8 cellular contexts compared by ENCODE assay signal in the genomic region with DNA sequence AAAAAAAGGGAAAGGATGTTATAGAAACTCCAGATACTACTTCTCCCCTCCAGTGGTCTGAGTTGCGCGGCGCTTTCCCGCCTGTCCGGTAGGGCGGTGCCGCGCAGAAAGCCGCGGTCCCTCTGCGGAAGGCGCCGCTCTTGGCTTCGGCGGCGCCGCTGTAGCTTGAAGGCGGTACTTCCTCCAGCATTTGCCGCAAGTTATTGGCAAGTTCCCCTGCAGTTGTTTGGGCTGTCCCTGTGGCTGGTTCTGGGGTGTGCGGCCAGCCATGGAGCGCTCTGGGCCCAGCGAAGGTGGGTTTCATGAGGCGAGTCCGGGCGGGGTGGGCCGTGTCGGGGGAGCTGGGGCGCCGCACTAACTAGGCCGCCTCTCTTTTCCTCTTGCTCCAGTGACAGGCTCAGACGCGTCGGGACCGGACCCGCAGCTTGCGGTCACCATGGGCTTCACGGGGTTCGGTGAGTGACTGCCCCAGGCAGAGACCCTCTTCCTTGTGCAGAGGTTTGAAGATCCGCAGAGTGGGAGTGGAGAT. TPM values are rescaled to one million over a fixed set of nuclear protein-coding genes. Genes with fewer than 3 reads are reported as not detected.
DNase-seq lines count a peak whose midpoint lies in the region; ATAC-seq, FAIRE-seq and TF ChIP-seq lines count a peak whose summit lies in the region.
"Not testable (repeated sequence)": the region's sequence is repeated elsewhere in the genome, so short reads cannot be mapped to it uniquely, and the experiment has no call there.

WDR70 (plus strand) TSS at position 219 of the 529 bp plus-strand sequence; CDS start at position 269, 50 bp downstream.

- H3K4me3 ChIP-seq in kidney (ENCODE audit: low read length in 2 of 2), result peak within 1 kb of the TSS; percentile 70 to 82

- H3K4me1 ChIP-seq in kidney (ENCODE audit: control insufficient read depth in 1 of 2, insufficient read depth in 1 of 2, low read depth in 1 of 2, low read length in 2 of 2), result not testable (repeated sequence)

- ATAC-seq in GM19025 (IDR thresholded peaks at IDR 0.05; ENCODE audit: low read depth, unreplicated experiment) (peak; percentile 98), HG03342 (IDR thresholded peaks at IDR 0.05; ENCODE audit: unreplicated experiment) (peak; percentile 98)
- peak; percentile 99 to 100 for ATAC-seq in activated CD4-positive, CD25-positive, alpha-beta regulatory T cell treated with anti-CD3 and anti-CD28 coated beads, Interleukin-2, amount 50 U/mL, for 24 hours

- DNase-seq in AG20443 (ENCODE audit: low spot score) (peak; percentile 90), NCI-H446 (lab: John Stamatoyannopoulos, UW) (peak; percentile 86 to 96), cerebellar nuclear complex (lab: John Stamatoyannopoulos, UW) (peak; percentile 22 to 49), kidney (peak; percentile 94)
- peak; percentile 65 to 74 for DNase-seq in stimulated activated CD4-positive, alpha-beta T cell treated with anti-CD3 and anti-CD28 coated beads, Interleukin-15, amount 100 ng/mL, for 48 hours (ENCODE audit: low read depth in 2 of 2)

- H3K9ac ChIP-seq in kidney (ENCODE audit: low read length in 2 of 2), result peak within 1 kb of the TSS; percentile 22 to 73

- peak; percentile 66 for TF ChIP-seq CTCF in kidney (IDR thresholded peaks at IDR 0.05; ENCODE audit: borderline replicate concordance, extremely low read depth, insufficient read depth)

- not testable (repeated sequence) for H3K9me3 ChIP-seq in kidney (ENCODE audit: control insufficient read depth in 1 of 2, low read length in 2 of 2)

- peak; percentile 84 for FAIRE-seq in kidney (lab: Jason Lieb, UNC)

- H3K27ac ChIP-seq in kidney (ENCODE audit: low read depth in 2 of 2, low read length in 2 of 2), result not testable (repeated sequence)

- intact Hi-C loops in kidney (cut with DNase I), result not testable (repeated sequence)

- H3K36me3 ChIP-seq in kidney (ENCODE audit: control insufficient read depth in 1 of 2, insufficient read depth in 2 of 2, low read length in 2 of 2), result not testable (repeated sequence)

RNA-seq across cellular contexts. Expression of gene WDR70, which starts in this region (rescaled TPM):
- 32.3 TPM for total RNA-seq in kidney
- polyA plus RNA-seq in kidney (ENCODE audit: insufficient read depth, low read depth, low replicate concordance), result 27.2 TPM

Comparison
In these comparisons a context has a peak if more than half of its experiments do, and no peak if none do; other contexts are left out.
1. DNase-seq: peak in every context shown above with its lines; median percentile 94 in kidney; 91 in NCI-H446; 90 in AG20443; 70 in stimulated activated CD4-positive, alpha-beta T cell treated with anti-CD3 and anti-CD28 coated beads, Interleukin-15, amount 100 ng/mL, for 48 hours; 36 in cerebellar nuclear complex.